Comparison of ENCODE assay signal across 7 cellular contexts in the genomic region with DNA sequence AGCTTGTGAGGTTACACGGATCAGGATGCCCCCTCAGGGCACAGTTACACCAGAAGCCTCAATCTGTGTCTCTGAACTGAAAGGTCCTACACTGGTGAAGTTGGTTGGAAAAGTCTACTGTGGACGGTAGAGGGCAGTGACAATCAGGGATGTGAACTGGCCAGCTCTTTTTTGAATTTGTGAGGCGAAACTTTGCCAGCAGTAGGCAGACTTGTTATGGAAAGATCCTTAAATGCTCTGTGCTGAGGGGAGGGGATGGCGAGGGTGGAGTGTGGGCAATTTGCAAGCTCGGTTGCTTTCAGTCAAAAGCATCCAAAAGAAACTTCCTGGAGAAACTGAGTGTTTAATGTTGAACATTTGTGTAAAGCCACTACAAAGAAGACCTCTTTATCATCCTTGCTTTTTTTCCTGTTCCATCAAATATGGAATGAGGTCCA.
A peak's percentile ranks its signal among the peaks of the same experiment; 100 is the strongest.
DNase-seq lines count a peak whose midpoint lies in the region; ATAC-seq, FAIRE-seq and TF ChIP-seq lines count a peak whose summit lies in the region.

No MANE protein-coding gene starts in this region.

- H3K18ac ChIP-seq in IMR-90 (ENCODE audit: low read depth, low read length) = peak overlapping the region; percentile 51

- H3K4ac ChIP-seq in IMR-90 (ENCODE audit: low read depth, low read length) = peak overlapping the region; percentile 85

- intact Hi-C loops in IMR-90 (cut with micrococcal nuclease) = loop anchor here (1.0 to 5.0 kb wide), 4 partner anchors 112 to 405 kb away; a partner anchor contains a TSS
- intact Hi-C loops in dorsolateral prefrontal cortex (cut with DNase I) = loop anchor here (2.0 to 5.0 kb wide), 4 partner anchors 110 to 690 kb away; a partner anchor contains a TSS
- intact Hi-C loops in HepG2 (cut with micrococcal nuclease; ENCODE audit: unreplicated experiment) = loop anchor here (1.0 to 5.0 kb wide), 4 partner anchors 93 to 405 kb away; no protein-coding TSS in a partner anchor
- intact Hi-C loops in transverse colon (cut with DNase I; ENCODE audit: low total_unique reads) = loop anchor here (1.0 kb wide), 1 partner anchor 210 kb away; no protein-coding TSS in a partner anchor

- H2BK15ac ChIP-seq in IMR-90 (ENCODE audit: low read depth, low read length) = peak overlapping the region; percentile 83; the same call in 2 of the 3 replicates

- CTCF ChIA-PET in IMR-90 (lab: Yijun Ruan, JAX) (interaction anchor here (0.5 to 4.1 kb wide), 23 partner anchors 12 to 423 kb away, joined by 3 to 50 read pairs (median 5); a partner anchor contains a TSS), HepG2 (lab: Yijun Ruan, JAX; ENCODE audit: low intra/inter-chr PET ratio, low total read pairs) (interaction anchor here (0.9 to 4.3 kb wide), 4 partner anchors 111 to 402 kb away, joined by 3 to 65 read pairs (median 10); a partner anchor contains a TSS)

- H3K79me1 ChIP-seq in IMR-90 (ENCODE audit: low read depth in 1 of 2, low read length in 2 of 2) = peaks cover 8 to 20% of the 10 kb centered on the region in 2 experiments; a peak in 3 of 4 replicates

- peak; percentile 74 for DNase-seq in ELF-1 (ENCODE audit: low read depth, low spot score)
- DNase-seq in IMR-90 = peak; percentile 89
- no peak for DNase-seq in RWPE2 (ENCODE audit: low spot score)
- DNase-seq in dorsolateral prefrontal cortex = peak in 6 of 10 donors; percentile 34 to 79 (median 62)
- peak; percentile 72 for DNase-seq in HepG2 (ENCODE audit: low spot score)
- DNase-seq in transverse colon = peak; percentile 54

- FAIRE-seq in HepG2 (lab: Jason Lieb, UNC) = peak; percentile 92

- H2BK5ac ChIP-seq in IMR-90 (ENCODE audit: low read depth, low read length, poor library complexity, severe bottlenecking) = peak overlapping the region; percentile 41

- 0 out of 2 replicates have a peak overlapping the region, but pooled peaks have one; percentile 43 for H3K23ac ChIP-seq in IMR-90 (ENCODE audit: low read depth, low read length)

- in situ Hi-C loops in IMR-90 (cut with MboI; ENCODE audit: low sequenced_read_pairs) (loop anchor here (5.0 kb wide), 3 partner anchors 110 to 405 kb away; a partner anchor contains a TSS), HepG2 (cut with HindIII; ENCODE audit: extremely low pct_ligation_motif_present, low pct_unique_long_range_greater_than_20kb) (loop anchor here (5.0 to 10.0 kb wide), 2 partner anchors 210 to 407 kb away; a partner anchor contains a TSS), transverse colon (cut with MboI; ENCODE audit: low pct_ligation_motif_present in 1 of 4, low pct_unique_long_range_greater_than_20kb in 1 of 4, low sequenced_read_pairs in 3 of 4) (loop anchor here (5.0 to 25.0 kb wide), 4 partner anchors 207 to 407 kb away; a partner anchor contains a TSS)

- peak; percentile 97 for TF ChIP-seq RAD21 in IMR-90 (IDR thresholded peaks at IDR 0.05; ENCODE audit: low read length)
- TF ChIP-seq RAD21 in HepG2 (CRISPR knock-in tag; IDR thresholded peaks at IDR 0.05) = peak; percentile 78

- H3K9ac ChIP-seq in IMR-90 (ENCODE audit: low read depth, low read length) = peak overlapping the region; percentile 33; the same call in 1 of the 2 replicates
- no peak overlapping the region for H3K9ac ChIP-seq in HepG2 (ENCODE audit: insufficient read depth, low read depth, low read length)

- H3K4me3 ChIP-seq in IMR-90 (ENCODE audit: insufficient read depth, low read depth, low read length) (no peak overlapping the region), RWPE2 (ENCODE audit: severe bottlenecking) (no peak overlapping the region), dorsolateral prefrontal cortex (no peak overlapping the region), HepG2 (replicated peaks in 1 of 3; ENCODE audit: insufficient read depth in 1 of 3, low read depth in 2 of 3, low read length in 3 of 3) (no peak overlapping the region), transverse colon (no peak overlapping the region)

- 10% methylated on average over 1 of the region's 5 CpGs; no CpG with 5 or more reads in 1 of the 2 experiments for WGBS in IMR-90 (ENCODE audit: extremely low coverage in 2 of 2, insufficient read length in 1 of 2), 2 experiments
- WGBS in HepG2 (ENCODE audit: low lambda C conversion rate) = 4% methylated on average over 5 of the region's 5 CpGs
- 0 to 2% methylated on average over 3 to 5 of the region's 5 CpGs for WGBS in transverse colon (ENCODE audit: low coverage in 1 of 2), 2 donors

- H2BK120ac ChIP-seq in IMR-90 (ENCODE audit: low read depth, low read length) = peak overlapping the region; percentile 96

- no TSS peak for BruUV-seq in IMR-90 (replicated peaks; lab: Mats Ljungman, UMichigan)
- BruUV-seq in HepG2 (replicated peaks; lab: Mats Ljungman, UMichigan) = no TSS peak

- dilution Hi-C loops in IMR-90 (cut with HindIII; ENCODE audit: low sequenced_read_pairs, unreplicated experiment) = no loop called here

- H2AFZ ChIP-seq in IMR-90 (replicated peaks; ENCODE audit: low read length, poor library complexity) (peak overlapping the region; percentile 63), HepG2 (ENCODE audit: low read length) (no peak overlapping the region)

- H3K4me2 ChIP-seq in IMR-90 (ENCODE audit: low read depth, low read length) (no peak overlapping the region), HepG2 (ENCODE audit: low read depth, low read length) (no peak overlapping the region)

- H3K36me3 ChIP-seq in IMR-90 (ENCODE audit: control insufficient read depth, insufficient read depth, low read length) (peaks cover 29% of the 10 kb centered on the region), RWPE2 (ENCODE audit: low read depth) (no peaks in the 10 kb centered on the region), HepG2 (replicated peaks in 1 of 2; ENCODE audit: control insufficient read depth in 1 of 2, insufficient read depth in 2 of 2, low read length in 2 of 2) (no peaks in the 10 kb centered on the region), transverse colon (no peaks in the 10 kb centered on the region)

- no peak for TF ChIP-seq EP300 in HepG2 (IDR thresholded peaks at IDR 0.05; ENCODE audit: low read depth in 2 of 2, low read length in 2 of 2)
- no peak for TF ChIP-seq EP300 in HepG2 (CRISPR knock-in tag; IDR thresholded peaks at IDR 0.05; ENCODE audit: borderline replicate concordance)
- TF ChIP-seq EP300 in transverse colon (IDR thresholded peaks at IDR 0.05; ENCODE audit: low read depth) = no peak

- POLR2A ChIA-PET in IMR-90 (lab: Charles Lee; ENCODE audit: unreplicated experiment) = interaction anchor here (1.0 to 1.3 kb wide), 2 partner anchors 128 to 209 kb away, joined by 3 read pairs; a partner anchor contains a TSS
- POLR2A ChIA-PET in HepG2 (lab: Yijun Ruan, JAX) = interaction anchor here (0.6 to 1.6 kb wide), 2 partner anchors 128 to 271 kb away, joined by 3 to 6 read pairs; a partner anchor contains a TSS

- H3K27me3 ChIP-seq in IMR-90 (ENCODE audit: control insufficient read depth, insufficient read depth, low read length) (no peaks in the 10 kb centered on the region), RWPE2 (ENCODE audit: insufficient read depth, poor library complexity, severe bottlenecking) (no peaks in the 10 kb centered on the region), dorsolateral prefrontal cortex (no peaks in the 10 kb centered on the region), HepG2 (ENCODE audit: control insufficient read depth in 1 of 2, insufficient read depth in 2 of 2, low read length in 2 of 2) (no peaks in the 10 kb centered on the region), transverse colon (no peaks in the 10 kb centered on the region)

- H2BK20ac ChIP-seq in IMR-90 (ENCODE audit: low read depth, low read length) = peak overlapping the region; percentile 89

- no peaks in the 10 kb centered on the region for H3K79me2 ChIP-seq in HepG2 (ENCODE audit: insufficient read depth, low read length)

- H3K9me3 ChIP-seq in IMR-90 (ENCODE audit: control insufficient read depth, insufficient read depth, low read length) = no peaks in the 10 kb centered on the region
- H3K9me3 ChIP-seq in RWPE2 (ENCODE audit: severe bottlenecking) = no peaks in the 10 kb centered on the region
- H3K9me3 ChIP-seq in HepG2 (ENCODE audit: low read length) = no peaks in the 10 kb centered on the region
- H3K9me3 ChIP-seq in transverse colon = no peaks in the 10 kb centered on the region

- peak; percentile 56 for TF ChIP-seq POLR2A in IMR-90 (IDR thresholded peaks at IDR 0.05; ENCODE audit: low read depth, low read length)
- TF ChIP-seq POLR2A in HepG2 (IDR thresholded peaks at IDR 0.05; ENCODE audit: insufficient read depth in 1 of 2, low read depth in 2 of 2, low read length in 2 of 2) = no peak
- no peak for TF ChIP-seq POLR2A in transverse colon (IDR thresholded peaks at IDR 0.05)

- H4K91ac ChIP-seq in IMR-90 (ENCODE audit: insufficient read depth, low read depth, low read length) = peak overlapping the region; percentile 85

- H3K27ac ChIP-seq in IMR-90 (ENCODE audit: insufficient read depth, low read length) (peak overlapping the region; percentile 49), RWPE2 (ENCODE audit: poor library complexity, severe bottlenecking) (no peak overlapping the region), dorsolateral prefrontal cortex (peak overlapping the region in 35 of 59 donors; percentile 2 to 77 (median 42)), HepG2 (ENCODE audit: extremely low read length, insufficient read depth, low read length) (no peak overlapping the region), transverse colon (no peak overlapping the region)

- H4K8ac ChIP-seq in IMR-90 (ENCODE audit: low read depth in 2 of 2, low read length in 2 of 2) = peak overlapping the region; percentile 35 to 89

- TF ChIP-seq CTCF in IMR-90 (conservative IDR thresholded peaks at IDR 0.05; ENCODE audit: low read depth, low read length) = peak; percentile 97
- peak; percentile 99 for TF ChIP-seq CTCF in RWPE2 (IDR thresholded peaks at IDR 0.05; ENCODE audit: poor library complexity, severe bottlenecking)
- peak; percentile 27 to 83 (median 73) for TF ChIP-seq CTCF in dorsolateral prefrontal cortex (IDR thresholded peaks at IDR 0.05 in 54 of 56, conservative IDR thresholded peaks at IDR 0.05 in 2 of 56; ENCODE audit: low read depth in 1 of 56, partially characterized antibody in 56 of 56)
- TF ChIP-seq CTCF in HepG2 (CRISPR knock-in tag; IDR thresholded peaks at IDR 0.05) = peak; percentile 87
- peak; percentile 61 to 83 (median 69) for TF ChIP-seq CTCF in transverse colon (IDR thresholded peaks at IDR 0.05)

- H4K5ac ChIP-seq in IMR-90 (ENCODE audit: low read depth, low read length) = peak overlapping the region; percentile 76

- no peak overlapping the region for H3K56ac ChIP-seq in IMR-90 (ENCODE audit: extremely low read depth, insufficient read depth, low read length)

- ATAC-seq in IMR-90 (ENCODE audit: low read depth) (peak; percentile 95), RWPE2 (ENCODE audit: low read depth) (peak; percentile 89), HepG2 (peak; percentile 96), GM18511 (IDR thresholded peaks at IDR 0.05; ENCODE audit: unreplicated experiment) (no peak)

- H3K14ac ChIP-seq in IMR-90 (replicated peaks; ENCODE audit: low read depth, low read length) = peak overlapping the region; percentile 73

- H4K20me1 ChIP-seq in IMR-90 (ENCODE audit: insufficient read depth, low read length) (no peaks in the 10 kb centered on the region), HepG2 (ENCODE audit: insufficient read depth, low read length) (no peaks in the 10 kb centered on the region)

- peak overlapping the region; percentile 26 for H2AK9ac ChIP-seq in IMR-90 (replicated peaks; ENCODE audit: low read depth, low read length, poor library complexity)

- H2AK5ac ChIP-seq in IMR-90 (ENCODE audit: low read depth, low read length) = peak overlapping the region; percentile 94

- peaks cover 16% of the 10 kb centered on the region for H3K4me1 ChIP-seq in IMR-90 (ENCODE audit: control insufficient read depth, insufficient read depth, low read length)
- peaks cover 6% of the 10 kb centered on the region for H3K4me1 ChIP-seq in RWPE2 (ENCODE audit: insufficient read depth, poor library complexity, severe bottlenecking)
- H3K4me1 ChIP-seq in HepG2 (ENCODE audit: insufficient read depth, low read length) = no peaks in the 10 kb centered on the region
- peaks cover 0 to 4% (median 0%) of the 10 kb centered on the region in 4 donors for H3K4me1 ChIP-seq in transverse colon

- H3K9me1 ChIP-seq in IMR-90 (ENCODE audit: insufficient read depth, low read length) = peaks cover 20% of the 10 kb centered on the region

Comparison
In these comparisons a context has a peak if more than half of its experiments do, and no peak if none do; other contexts are left out.
1. H3K27ac ChIP-seq: peak in IMR-90 (single experiment) and dorsolateral prefrontal cortex (35 of 59); none in RWPE2 (single experiment), HepG2 (single experiment) and transverse colon (0 of 4).
2. Peak in every context shown above with its lines, with median percentiles within 50 percentile points of each other: CTCF ChIP-seq.